In genomic region chr9:129403743-129404620, GRCh38 we compare ENCODE assay signal across 2 cellular contexts.
TF ChIP-seq lines count a peak whose summit lies in the region.

No MANE protein-coding gene starts in this region.

TF ChIP-seq in H1, 55 proteins besides CTCF, POLR2A, EP300 and RAD21:
- TF ChIP-seq MAFK (IDR thresholded peaks at IDR 0.05; ENCODE audit: low read depth, low read length) (no peak), RBBP5 (IDR thresholded peaks at IDR 0.05; ENCODE audit: borderline replicate concordance, low read depth, low read length) (no peak), JUND (IDR thresholded peaks at IDR 0.05; ENCODE audit: low read length) (no peak), NANOG (IDR thresholded peaks at IDR 0.05; ENCODE audit: insufficient read depth, low read depth, low read length, poor library complexity, severe bottlenecking) (no peak), KDM5A (IDR thresholded peaks at IDR 0.05; ENCODE audit: low read length) (no peak), KDM4A (IDR thresholded peaks at IDR 0.05; ENCODE audit: low read depth, low read length, severe bottlenecking) (no peak), CHD2 (IDR thresholded peaks at IDR 0.05; ENCODE audit: low read length) (no peak), SIX5 (IDR thresholded peaks at IDR 0.05; ENCODE audit: low read depth, low read length) (no peak), TAF7 (optimal IDR thresholded peaks at IDR 0.05; ENCODE audit: borderline replicate concordance, low read depth, low read length) (no peak), CEBPB (IDR thresholded peaks at IDR 0.05; ENCODE audit: low read depth, low read length) (no peak), SP2 (IDR thresholded peaks at IDR 0.05; ENCODE audit: low read length) (no peak), GTF2F1 (IDR thresholded peaks at IDR 0.05; ENCODE audit: borderline replicate concordance, low read depth, low read length) (no peak), NRF1 (IDR thresholded peaks at IDR 0.05; ENCODE audit: low read depth, low read length) (no peak), SP1 (IDR thresholded peaks at IDR 0.05; ENCODE audit: low read depth, low read length) (no peak), CREB1 (IDR thresholded peaks at IDR 0.05) (no peak)
- TF ChIP-seq, protein P1, sequence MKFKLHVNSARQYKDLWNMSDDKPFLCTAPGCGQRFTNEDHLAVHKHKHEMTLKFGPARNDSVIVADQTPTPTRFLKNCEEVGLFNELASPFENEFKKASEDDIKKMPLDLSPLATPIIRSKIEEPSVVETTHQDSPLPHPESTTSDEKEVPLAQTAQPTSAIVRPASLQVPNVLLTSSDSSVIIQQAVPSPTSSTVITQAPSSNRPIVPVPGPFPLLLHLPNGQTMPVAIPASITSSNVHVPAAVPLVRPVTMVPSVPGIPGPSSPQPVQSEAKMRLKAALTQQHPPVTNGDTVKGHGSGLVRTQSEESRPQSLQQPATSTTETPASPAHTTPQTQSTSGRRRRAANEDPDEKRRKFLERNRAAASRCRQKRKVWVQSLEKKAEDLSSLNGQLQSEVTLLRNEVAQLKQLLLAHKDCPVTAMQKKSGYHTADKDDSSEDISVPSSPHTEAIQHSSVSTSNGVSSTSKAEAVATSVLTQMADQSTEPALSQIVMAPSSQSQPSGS (IDR thresholded peaks at IDR 0.05; ENCODE audit: low read length), result no peak
- TF ChIP-seq, protein P2, sequence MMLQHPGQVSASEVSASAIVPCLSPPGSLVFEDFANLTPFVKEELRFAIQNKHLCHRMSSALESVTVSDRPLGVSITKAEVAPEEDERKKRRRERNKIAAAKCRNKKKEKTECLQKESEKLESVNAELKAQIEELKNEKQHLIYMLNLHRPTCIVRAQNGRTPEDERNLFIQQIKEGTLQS (IDR thresholded peaks at IDR 0.05; ENCODE audit: insufficient read depth, low read depth, low read length), result no peak
TF ChIP-seq in H1: peak in this region for 0.

TF ChIP-seq in GM23338, 12 proteins besides CTCF, POLR2A, EP300 and RAD21:
- TF ChIP-seq CREB1 (CRISPR knock-in tag; IDR thresholded peaks at IDR 0.05; ENCODE audit: low read depth) (no peak), POLR2AphosphoS5 (IDR thresholded peaks at IDR 0.05; ENCODE audit: low read depth) (no peak), EZH2 (IDR thresholded peaks at IDR 0.05; ENCODE audit: low read depth, unreplicated experiment) (no peak), JUNB (IDR thresholded peaks at IDR 0.05; ENCODE audit: unreplicated experiment) (no peak), ZNF114 (CRISPR knock-in tag; IDR thresholded peaks at IDR 0.05) (no peak), STAT1 (IDR thresholded peaks at IDR 0.05; ENCODE audit: unreplicated experiment) (no peak), NANOG (IDR thresholded peaks at IDR 0.05; ENCODE audit: borderline replicate concordance) (no peak)
- TF ChIP-seq, protein P3, sequence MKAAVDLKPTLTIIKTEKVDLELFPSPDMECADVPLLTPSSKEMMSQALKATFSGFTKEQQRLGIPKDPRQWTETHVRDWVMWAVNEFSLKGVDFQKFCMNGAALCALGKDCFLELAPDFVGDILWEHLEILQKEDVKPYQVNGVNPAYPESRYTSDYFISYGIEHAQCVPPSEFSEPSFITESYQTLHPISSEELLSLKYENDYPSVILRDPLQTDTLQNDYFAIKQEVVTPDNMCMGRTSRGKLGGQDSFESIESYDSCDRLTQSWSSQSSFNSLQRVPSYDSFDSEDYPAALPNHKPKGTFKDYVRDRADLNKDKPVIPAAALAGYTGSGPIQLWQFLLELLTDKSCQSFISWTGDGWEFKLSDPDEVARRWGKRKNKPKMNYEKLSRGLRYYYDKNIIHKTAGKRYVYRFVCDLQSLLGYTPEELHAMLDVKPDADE (IDR thresholded peaks at IDR 0.05), result no peak
